In genomic region chr2:235802542-235802941, GRCh38 we compare ENCODE assay signal across 1 cellular context.
TF ChIP-seq lines count a peak whose summit lies in the region.

No MANE protein-coding gene starts in this region.

TF ChIP-seq in IMR-90, 13 proteins besides CTCF, POLR2A, EP300 and RAD21 (continued from another document):
- no peak for TF ChIP-seq USF2 (IDR thresholded peaks at IDR 0.05; ENCODE audit: low read depth, low read length)
- no peak for TF ChIP-seq MXI1 (IDR thresholded peaks at IDR 0.05; ENCODE audit: borderline replicate concordance, low read depth, low read length)
